ENCODE assay signal across 7 cellular contexts in genomic region chr1:1616838-1617237, GRCh38. TPM values are rescaled to one million over a fixed set of nuclear protein-coding genes. Genes with fewer than 3 reads are reported as not detected.
DNase-seq lines count a peak whose midpoint lies in the region; ATAC-seq lines count a peak whose summit lies in the region.
"Had no signal": no experiment of that assay in that cellular context is flagged by ENCODE, and none has a peak within 500 bp of the region (broad histone marks: within the 10 kb centered on the region; RNA-seq: fewer than 3 reads in every experiment).

No MANE protein-coding gene starts in this region.

- peak overlapping the region; percentile 82 for H3K4me3 Mint-ChIP-seq in activated naive CD4-positive, alpha-beta T cell treated with anti-CD3 and anti-CD28 coated beads, Interleukin-2, amount 10 ng/mL, durations not matched to agents 7 days and 5 days

- H3K27me3 Mint-ChIP-seq in activated naive CD4-positive, alpha-beta T cell treated with anti-CD3 and anti-CD28 coated beads, Interleukin-2, amount 10 ng/mL, durations not matched to agents 7 days and 5 days: no peaks in the 10 kb centered on the region

- WGBS in right cardiac atrium: 78% methylated on average over 19 of the region's 19 CpGs
- WGBS in urinary bladder: 80% methylated on average over 19 of the region's 19 CpGs

- CTCF ChIA-PET in activated naive CD4-positive, alpha-beta T cell treated with anti-CD3 and anti-CD28 coated beads, Interleukin-2, amount 10 ng/mL, durations not matched to agents 7 days and 5 days (lab: Charles Lee): no interaction called here

- H3K36me3 ChIP-seq in urinary bladder (ENCODE audit: insufficient read depth): no peaks in the 10 kb centered on the region

- ATAC-seq in activated naive CD4-positive, alpha-beta T cell treated with anti-CD3 and anti-CD28 coated beads, Interleukin-2, amount 50 U/mL, for 72 hours: no peak
- ATAC-seq in right cardiac atrium: no peak

- H3K4me1 Mint-ChIP-seq in activated naive CD4-positive, alpha-beta T cell treated with anti-CD3 and anti-CD28 coated beads, Interleukin-2, amount 10 ng/mL, durations not matched to agents 7 days and 5 days: peaks cover 30% of the 10 kb centered on the region

- H3K27ac Mint-ChIP-seq in activated naive CD4-positive, alpha-beta T cell treated with anti-CD3 and anti-CD28 coated beads, Interleukin-2, amount 10 ng/mL, durations not matched to agents 7 days and 5 days: peak overlapping the region; percentile 85
- H3K27ac Mint-ChIP-seq in activated naive CD4-positive, alpha-beta T cell treated with anti-CD3 and anti-CD28 coated beads, Interleukin-2, amount 50 U/mL, for 72 hours: peak overlapping the region in 1 of 2 donors; percentile 45

- H3K9me3 Mint-ChIP-seq in activated naive CD4-positive, alpha-beta T cell treated with anti-CD3 and anti-CD28 coated beads, Interleukin-2, amount 10 ng/mL, durations not matched to agents 7 days and 5 days: no peaks in the 10 kb centered on the region
- H3K9me3 Mint-ChIP-seq in activated naive CD4-positive, alpha-beta T cell treated with anti-CD3 and anti-CD28 coated beads, Interleukin-2, amount 50 U/mL, for 72 hours: no peaks in the 10 kb centered on the region

- H3K36me3 Mint-ChIP-seq in activated naive CD4-positive, alpha-beta T cell treated with anti-CD3 and anti-CD28 coated beads, Interleukin-2, amount 10 ng/mL, durations not matched to agents 7 days and 5 days: peaks cover 19% of the 10 kb centered on the region
- H3K36me3 Mint-ChIP-seq in activated naive CD4-positive, alpha-beta T cell treated with anti-CD3 and anti-CD28 coated beads, Interleukin-2, amount 50 U/mL, for 72 hours: peaks cover 7 to 16% of the 10 kb centered on the region in 2 donors

- H3K27ac ChIP-seq in right cardiac atrium (ENCODE audit: low read length) (no peak overlapping the region), urinary bladder (ENCODE audit: low read depth) (no peak overlapping the region)

- no peaks in the 10 kb centered on the region for H3K27me3 ChIP-seq in right cardiac atrium (ENCODE audit: control insufficient read depth, insufficient read depth)

- H3K4me3 ChIP-seq in right cardiac atrium (ENCODE audit: low read length): peak overlapping the region; percentile 93
- H3K4me3 ChIP-seq in urinary bladder (ENCODE audit: low read depth, low read length): peak overlapping the region; percentile 86

- H3K4me1 ChIP-seq in right cardiac atrium (ENCODE audit: control insufficient read depth, insufficient read depth, low read length) (peaks cover 10% of the 10 kb centered on the region), urinary bladder (ENCODE audit: insufficient read depth) (no peaks in the 10 kb centered on the region)

- no peaks in the 10 kb centered on the region for H3K9me3 ChIP-seq in right cardiac atrium (ENCODE audit: control insufficient read depth, low read length)

- no peak for DNase-seq in activated naive CD4-positive, alpha-beta T cell treated with anti-CD3 and anti-CD28 coated beads, Interleukin-2, amount 10 ng/mL, durations not matched to agents 7 days and 5 days
- no peak for DNase-seq in activated naive CD4-positive, alpha-beta T cell treated with anti-CD3 and anti-CD28 coated beads, Interleukin-2, amount 50 U/mL, for 72 hours (ENCODE audit: low spot score in 2 of 2)
- DNase-seq in right cardiac atrium: peak in 2 of 3 donors; percentile 56 to 65
- no peak for DNase-seq in SKM-1 (lab: John Stamatoyannopoulos, UW; ENCODE audit: unreplicated experiment)
- no peak for DNase-seq in NCI-H2081 treated with DMSO at 0.1 percent for 48 hours (lab: John Stamatoyannopoulos, UW)
- DNase-seq: NCI-H1092 treated with DMSO at 0.1 percent for 48 hours had no signal

- intact Hi-C loops in right cardiac atrium (cut with DNase I): no loop called here

RNA-seq across cellular contexts. Expression of gene MIB2, which starts 1.5 kb away (rescaled TPM):
- total RNA-seq in activated naive CD4-positive, alpha-beta T cell treated with anti-CD3 and anti-CD28 coated beads, Interleukin-2, amount 50 U/mL, for 72 hours: 10 to 100 TPM; 36.7 to 49.8 TPM
- 10 to 100 TPM; 49.5 to 77.8 (median 65.5) TPM for total RNA-seq in right cardiac atrium
- polyA plus RNA-seq in right cardiac atrium: 52.5 TPM
- total RNA-seq in urinary bladder: 20.9 TPM
- 74.5 TPM for polyA plus RNA-seq in urinary bladder

RNA-seq across cellular contexts. Expression of gene MMP23B, which starts 15.1 kb away (rescaled TPM):
- total RNA-seq in activated naive CD4-positive, alpha-beta T cell treated with anti-CD3 and anti-CD28 coated beads, Interleukin-2, amount 50 U/mL, for 72 hours: 1 to 10 TPM; 1.6 to 2.7 TPM
- 10 to 100 TPM; 18.7 to 22.4 (median 19.9) TPM for total RNA-seq in right cardiac atrium
- 15.8 TPM for polyA plus RNA-seq in right cardiac atrium
- 45.6 TPM for total RNA-seq in urinary bladder
- 35.7 TPM for polyA plus RNA-seq in urinary bladder

RNA-seq across cellular contexts. Expression of gene FNDC10, which starts 16.9 kb away (rescaled TPM):
- 1 to 10 TPM in 1 of 2 donors, under 1 TPM in 1; 0.18 to 2.9 TPM for total RNA-seq in activated naive CD4-positive, alpha-beta T cell treated with anti-CD3 and anti-CD28 coated beads, Interleukin-2, amount 50 U/mL, for 72 hours
- total RNA-seq in right cardiac atrium: under 1 TPM; 0.47 to 0.97 (median 0.80) TPM
- 0.68 TPM for polyA plus RNA-seq in right cardiac atrium
- 0.58 TPM for total RNA-seq in urinary bladder
- 2.2 TPM for polyA plus RNA-seq in urinary bladder

RNA-seq across cellular contexts. Expression of gene CDK11B, which starts 42.0 kb away (rescaled TPM):
- total RNA-seq in activated naive CD4-positive, alpha-beta T cell treated with anti-CD3 and anti-CD28 coated beads, Interleukin-2, amount 50 U/mL, for 72 hours: 10 to 100 TPM; 32.7 to 41.0 TPM
- total RNA-seq in right cardiac atrium (10 to 100 TPM; 18.8 to 20.6 (median 19.7) TPM), urinary bladder (6.5 TPM)
- polyA plus RNA-seq in right cardiac atrium (27.0 TPM), urinary bladder (44.5 TPM)

RNA-seq across cellular contexts. Expression of gene SSU72, which starts 42.2 kb away (rescaled TPM):
- total RNA-seq in activated naive CD4-positive, alpha-beta T cell treated with anti-CD3 and anti-CD28 coated beads, Interleukin-2, amount 50 U/mL, for 72 hours: 100 to 1,000 TPM in 1 of 2 donors, 10 to 100 TPM in 1; 82.9 to 121 TPM
- total RNA-seq in right cardiac atrium (100 to 1,000 TPM; 112 to 115 (median 113) TPM), urinary bladder (38.5 TPM)
- polyA plus RNA-seq in right cardiac atrium (130 TPM), urinary bladder (83.5 TPM)

Comparison
In these comparisons a context has a peak if more than half of its experiments do, and no peak if none do; other contexts are left out.
1. DNase-seq: peak in right cardiac atrium (2 of 3); none in activated naive CD4-positive, alpha-beta T cell treated with anti-CD3 and anti-CD28 coated beads, Interleukin-2, amount 10 ng/mL, durations not matched to agents 7 days and 5 days (single experiment), activated naive CD4-positive, alpha-beta T cell treated with anti-CD3 and anti-CD28 coated beads, Interleukin-2, amount 50 U/mL, for 72 hours (0 of 2), SKM-1 (single experiment) and NCI-H2081 treated with DMSO at 0.1 percent for 48 hours (single experiment).
2. RNA of gene MMP23B, which starts 15.1 kb away (total RNA-seq): 45.6 TPM in urinary bladder (single experiment) and 18.7 to 22.4 TPM in right cardiac atrium; 1.6 to 2.7 TPM in activated naive CD4-positive, alpha-beta T cell treated with anti-CD3 and anti-CD28 coated beads, Interleukin-2, amount 50 U/mL, for 72 hours; every median in the first group is over 4 times any median in the second.